ENCODE assay signal across 18 cellular contexts in genomic region chr2:165018207-165018606, GRCh38.
DNase-seq lines count a peak whose midpoint lies in the region; ATAC-seq and TF ChIP-seq lines count a peak whose summit lies in the region.
"Had no signal": no experiment of that assay in that cellular context is flagged by ENCODE, and none has a peak within 500 bp of the region (broad histone marks: within the 10 kb centered on the region; RNA-seq: fewer than 3 reads in every experiment).

No MANE protein-coding gene starts in this region.

- H3K27me3 Mint-ChIP-seq in HFFc6 (ENCODE audit: insufficient read depth), result peaks cover 5% of the 10 kb centered on the region

- no peak for ATAC-seq in GM18505 (IDR thresholded peaks at IDR 0.05; ENCODE audit: unreplicated experiment)
- ATAC-seq: CD8-positive, alpha-beta T cell; gastroesophageal sphincter; left lung had no signal

- peak; percentile 23; the same call in 1 of the 2 replicates for TF ChIP-seq CTCF in HFFc6 (IDR thresholded peaks at IDR 0.05)
- no peak for TF ChIP-seq CTCF in fibroblast of the aortic adventitia (IDR thresholded peaks at IDR 0.05; ENCODE audit: insufficient read depth, low read length)

- no peak overlapping the region for H3K27ac Mint-ChIP-seq in HFFc6
- H3K27ac Mint-ChIP-seq: activated T-cell treated with anti-CD3 and anti-CD28 coated beads, Interleukin-2, amount 50 U/mL, for 24 hours; CD8-positive, alpha-beta T cell; nephron progenitor cell had no signal

- H3K4me1 Mint-ChIP-seq in HFFc6 (ENCODE audit: low read depth), result no peaks in the 10 kb centered on the region
- H3K4me1 Mint-ChIP-seq: nephron progenitor cell had no signal

- H3K4me3 Mint-ChIP-seq in HFFc6, result no peak overlapping the region
- H3K4me3 Mint-ChIP-seq: activated T-cell treated with anti-CD3 and anti-CD28 coated beads, Interleukin-2, amount 50 U/mL, for 24 hours; CD8-positive, alpha-beta T cell; nephron progenitor cell had no signal

- H3K36me3 Mint-ChIP-seq in HFFc6 (ENCODE audit: low read depth), result no peaks in the 10 kb centered on the region
- H3K36me3 Mint-ChIP-seq: CD8-positive, alpha-beta T cell had no signal

- TF ChIP-seq POLR2A in GM18505 (IDR thresholded peaks at IDR 0.05; ENCODE audit: borderline replicate concordance, extremely low read depth, insufficient read depth, insufficient read length), result no peak

- no peak overlapping the region for H3K4me3 ChIP-seq in fibroblast of the aortic adventitia (ENCODE audit: low read depth, low read length)
- H3K4me3 ChIP-seq: adrenal gland, gastroesophageal sphincter, left lung, smooth muscle cell, tibial nerve had no signal

- H3K9me3 Mint-ChIP-seq in HFFc6, result no peaks in the 10 kb centered on the region
- H3K9me3 Mint-ChIP-seq: activated T-cell treated with anti-CD3 and anti-CD28 coated beads, Interleukin-2, amount 50 U/mL, for 24 hours; CD8-positive, alpha-beta T cell; nephron progenitor cell had no signal

- no peak for DNase-seq in HFFc6
- peak; percentile 86 for DNase-seq in NCI-H748 (lab: John Stamatoyannopoulos, UW; ENCODE audit: unreplicated experiment)
- DNase-seq in fibroblast of the aortic adventitia (ENCODE audit: low read depth), result peak; percentile 7
- DNase-seq in retina, result peak; percentile 51
- DNase-seq in UCSD-AML1 (lab: John Stamatoyannopoulos, UW; ENCODE audit: unreplicated experiment), result no peak
- DNase-seq in epidermal melanocyte (ENCODE audit: insufficient read length, low spot score), result no peak
- DNase-seq: activated CD4-positive, alpha-beta T cell treated with anti-CD3 and anti-CD28 coated beads for 1 hour; activated T-cell treated with anti-CD3 and anti-CD28 coated beads, Interleukin-2, amount 50 U/mL, for 24 hours; adrenal gland; CD8-positive, alpha-beta T cell; left lung; NCI-H1048; nephron progenitor cell; SW 1271 had no signal

Comparison
In these comparisons a context has a peak if more than half of its experiments do, and no peak if none do; other contexts are left out.
1. DNase-seq: peak in NCI-H748 (single experiment), fibroblast of the aortic adventitia (single experiment) and retina (single experiment); none in HFFc6 (single experiment), UCSD-AML1 (single experiment) and epidermal melanocyte (single experiment).